2 cellular contexts compared by ENCODE assay signal in the genomic region with DNA sequence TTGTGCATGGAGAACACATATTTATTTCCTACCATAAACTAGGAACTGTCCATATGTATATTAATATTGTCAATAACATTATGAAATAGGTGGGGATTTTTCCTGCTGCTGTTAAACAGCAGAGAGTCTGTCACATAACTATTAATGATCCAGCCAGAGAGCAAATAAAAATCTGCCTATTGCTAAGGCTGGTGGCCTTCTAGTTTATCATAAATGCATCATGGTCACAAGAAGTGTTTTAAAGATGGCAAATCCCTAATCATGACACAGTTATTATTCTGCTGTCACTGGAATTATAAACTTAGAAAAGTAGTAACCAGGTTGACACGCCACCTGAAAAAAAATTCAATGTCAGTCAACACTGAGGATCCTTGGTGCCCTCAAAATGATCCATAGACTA.
TF ChIP-seq lines count a peak whose summit lies in the region.

No MANE protein-coding gene starts in this region.

TF ChIP-seq in SK-N-SH treated with all-trans-retinoic acid at 6 μM for 48 hours, 23 proteins besides CTCF, POLR2A, EP300 and RAD21 (continued from another document):
- TF ChIP-seq TSHZ2 (CRISPR knock-in tag; IDR thresholded peaks at IDR 0.05), result no peak
- no peak for TF ChIP-seq CSRNP3 (CRISPR knock-in tag; IDR thresholded peaks at IDR 0.05)

TF ChIP-seq in WTC11, 78 proteins besides CTCF, POLR2A, EP300 and RAD21 (continued from another document):
- TF ChIP-seq PRDM15 (CRISPR knock-in tag; IDR thresholded peaks at IDR 0.05) (no peak), TP53 (CRISPR knock-in tag; IDR thresholded peaks at IDR 0.05) (no peak), NR1H2 (CRISPR knock-in tag; IDR thresholded peaks at IDR 0.05) (no peak), CBFB (CRISPR knock-in tag; IDR thresholded peaks at IDR 0.05; ENCODE audit: low read depth) (no peak), OVOL2 (CRISPR knock-in tag; IDR thresholded peaks at IDR 0.05; ENCODE audit: borderline replicate concordance) (no peak)
- TF ChIP-seq, protein P1, sequence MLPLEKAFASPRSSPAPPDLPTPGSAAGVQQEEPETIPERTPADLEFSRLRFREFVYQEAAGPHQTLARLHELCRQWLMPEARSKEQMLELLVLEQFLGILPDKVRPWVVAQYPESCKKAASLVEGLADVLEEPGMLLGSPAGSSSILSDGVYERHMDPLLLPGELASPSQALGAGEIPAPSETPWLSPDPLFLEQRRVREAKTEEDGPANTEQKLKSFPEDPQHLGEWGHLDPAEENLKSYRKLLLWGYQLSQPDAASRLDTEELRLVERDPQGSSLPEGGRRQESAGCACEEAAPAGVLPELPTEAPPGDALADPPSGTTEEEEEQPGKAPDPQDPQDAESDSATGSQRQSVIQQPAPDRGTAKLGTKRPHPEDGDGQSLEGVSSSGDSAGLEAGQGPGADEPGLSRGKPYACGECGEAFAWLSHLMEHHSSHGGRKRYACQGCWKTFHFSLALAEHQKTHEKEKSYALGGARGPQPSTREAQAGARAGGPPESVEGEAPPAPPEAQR (CRISPR knock-in tag; IDR thresholded peaks at IDR 0.05), result no peak
